ENCODE assay signal across 18 cellular contexts in the genomic region with DNA sequence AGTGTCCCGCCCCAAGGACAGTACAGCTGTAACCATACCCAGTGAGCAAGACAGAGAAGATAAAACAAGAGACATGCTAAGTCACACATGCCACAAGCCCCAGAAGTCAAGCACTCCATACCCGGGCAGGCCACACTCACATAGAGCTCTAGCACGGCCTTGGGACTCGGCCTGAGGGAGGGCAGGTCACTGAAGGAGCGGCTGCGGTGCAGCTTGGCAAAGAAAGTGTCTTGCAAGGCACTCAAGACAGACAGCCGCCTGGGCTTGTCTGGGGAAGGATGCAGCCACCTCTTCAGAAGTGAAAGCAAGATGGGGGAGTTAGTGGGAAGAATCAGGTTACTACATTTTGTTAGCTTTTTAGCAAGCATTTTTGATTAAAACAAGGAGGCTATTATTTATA. TPM values are rescaled to one million over a fixed set of nuclear protein-coding genes. Genes with fewer than 3 reads are reported as not detected.
DNase-seq lines count a peak whose midpoint lies in the region; ATAC-seq and TF ChIP-seq lines count a peak whose summit lies in the region.
"Had no signal": no experiment of that assay in that cellular context is flagged by ENCODE, and none has a peak within 500 bp of the region (broad histone marks: within the 10 kb centered on the region; RNA-seq: fewer than 3 reads in every experiment).

No MANE protein-coding gene starts in this region.

- peaks cover 61% of the 10 kb centered on the region for H3K36me3 Mint-ChIP-seq in activated CD4-positive, alpha-beta memory T cell treated with anti-CD3 and anti-CD28 coated beads for 36 hours
- H3K36me3 Mint-ChIP-seq in activated CD4-positive, alpha-beta memory T cell treated with anti-CD3 and anti-CD28 coated beads, Interleukin-2, amount 10 ng/mL, durations not matched to agents 7 days and 5 days (ENCODE audit: low read depth), result peaks cover 91% of the 10 kb centered on the region

- no peaks in the 10 kb centered on the region for H3K9me3 Mint-ChIP-seq in activated CD4-positive, alpha-beta memory T cell treated with anti-CD3 and anti-CD28 coated beads for 36 hours
- H3K9me3 Mint-ChIP-seq in activated CD4-positive, alpha-beta memory T cell treated with anti-CD3 and anti-CD28 coated beads, Interleukin-2, amount 10 ng/mL, durations not matched to agents 7 days and 5 days, result no peaks in the 10 kb centered on the region

- peak overlapping the region; percentile 63 for H3K27ac ChIP-seq in RWPE1
- H3K27ac ChIP-seq: left ventricle myocardium inferior, vagina had no signal

- DNase-seq in activated CD4-positive, alpha-beta memory T cell treated with anti-CD3 and anti-CD28 coated beads for 36 hours, result no peak
- DNase-seq in activated CD4-positive, alpha-beta memory T cell treated with anti-CD3 and anti-CD28 coated beads, Interleukin-2, amount 10 ng/mL, durations not matched to agents 7 days and 5 days, result no peak
- DNase-seq in RWPE1 (ENCODE audit: low spot score), result no peak
- peak; percentile 62 for DNase-seq in epithelial cell of esophagus (ENCODE audit: low read depth)
- peak; percentile 79 for DNase-seq in posterior vena cava (ENCODE audit: low spot score)
- no peak for DNase-seq in AG08396 (ENCODE audit: low spot score)
- DNase-seq in stimulated activated naive CD4-positive, alpha-beta T cell treated with Interleukin-2 at 50 U/mL for 16 hours (lab: John Stamatoyannopoulos, UW), result no peak
- DNase-seq: anterior cingulate cortex, foreskin melanocyte, left ventricle myocardium inferior, MV-4-11, NCI-H2029, NCI-H69, small intestine had no signal

- CTCF ChIA-PET in activated CD4-positive, alpha-beta memory T cell treated with anti-CD3 and anti-CD28 coated beads for 36 hours (lab: Charles Lee), result interaction anchor here (2.4 kb wide), 1 partner anchor 144 kb away, joined by 11 read pairs; no protein-coding TSS in a partner anchor
- CTCF ChIA-PET in activated CD4-positive, alpha-beta memory T cell treated with anti-CD3 and anti-CD28 coated beads, Interleukin-2, amount 10 ng/mL, durations not matched to agents 7 days and 5 days (lab: Charles Lee), result interaction anchor here (0.9 to 1.4 kb wide), 3 partner anchors 9 to 172 kb away, joined by 3 to 6 read pairs (median 3); no protein-coding TSS in a partner anchor
- CTCF ChIA-PET in RWPE1 (lab: Yijun Ruan, JAX), result interaction anchor here (3.4 kb wide), 1 partner anchor 9 kb away, joined by 15 read pairs; no protein-coding TSS in a partner anchor

- no peaks in the 10 kb centered on the region for H3K27me3 Mint-ChIP-seq in activated CD4-positive, alpha-beta memory T cell treated with anti-CD3 and anti-CD28 coated beads for 36 hours
- H3K27me3 Mint-ChIP-seq in activated CD4-positive, alpha-beta memory T cell treated with anti-CD3 and anti-CD28 coated beads, Interleukin-2, amount 10 ng/mL, durations not matched to agents 7 days and 5 days, result no peaks in the 10 kb centered on the region

- H3K27ac Mint-ChIP-seq in activated CD4-positive, alpha-beta memory T cell treated with anti-CD3 and anti-CD28 coated beads for 36 hours, result peak overlapping the region; percentile 44
- H3K27ac Mint-ChIP-seq in activated CD4-positive, alpha-beta memory T cell treated with anti-CD3 and anti-CD28 coated beads, Interleukin-2, amount 10 ng/mL, durations not matched to agents 7 days and 5 days, result no peak overlapping the region

- no peak overlapping the region for H3K4me3 ChIP-seq in epithelial cell of esophagus (ENCODE audit: low read length)
- H3K4me3 ChIP-seq: left ventricle myocardium inferior, vagina had no signal

- intact Hi-C loops in activated CD4-positive, alpha-beta memory T cell treated with anti-CD3 and anti-CD28 coated beads for 36 hours (cut with micrococcal nuclease), result no loop called here
- intact Hi-C loops in posterior vena cava (cut with DNase I), result no loop called here

- no peak for ATAC-seq in HG03159 (IDR thresholded peaks at IDR 0.05; ENCODE audit: unreplicated experiment)
- ATAC-seq: Panc1 had no signal

- TF ChIP-seq CTCF in RWPE1 (conservative IDR thresholded peaks at IDR 0.05; ENCODE audit: low read depth) (no peak), epithelial cell of esophagus (IDR thresholded peaks at IDR 0.05; ENCODE audit: insufficient read depth, low read depth, low read length, missing control alignments) (no peak)

- peaks cover 43% of the 10 kb centered on the region for H3K4me1 Mint-ChIP-seq in activated CD4-positive, alpha-beta memory T cell treated with anti-CD3 and anti-CD28 coated beads for 36 hours (ENCODE audit: low read depth)
- peaks cover 17% of the 10 kb centered on the region for H3K4me1 Mint-ChIP-seq in activated CD4-positive, alpha-beta memory T cell treated with anti-CD3 and anti-CD28 coated beads, Interleukin-2, amount 10 ng/mL, durations not matched to agents 7 days and 5 days

- H3K4me3 Mint-ChIP-seq in activated CD4-positive, alpha-beta memory T cell treated with anti-CD3 and anti-CD28 coated beads for 36 hours, result no peak overlapping the region
- H3K4me3 Mint-ChIP-seq in activated CD4-positive, alpha-beta memory T cell treated with anti-CD3 and anti-CD28 coated beads, Interleukin-2, amount 10 ng/mL, durations not matched to agents 7 days and 5 days, result no peak overlapping the region

- POLR2A ChIA-PET in activated CD4-positive, alpha-beta memory T cell treated with anti-CD3 and anti-CD28 coated beads for 36 hours (lab: Charles Lee), result no interaction called here
- POLR2A ChIA-PET in activated CD4-positive, alpha-beta memory T cell treated with anti-CD3 and anti-CD28 coated beads, Interleukin-2, amount 10 ng/mL, durations not matched to agents 7 days and 5 days (lab: Charles Lee), result interaction anchor here (1.0 to 1.1 kb wide), 2 partner anchors 8 to 88 kb away, joined by 3 to 5 read pairs; a partner anchor contains a TSS
- POLR2A ChIA-PET in RWPE1 (lab: Yijun Ruan, JAX; ENCODE audit: low non-redundant PET), result no interaction called here

RNA-seq across cellular contexts. Expression of a gene that starts 48.7 kb away (rescaled TPM):
- not detected for total RNA-seq in activated CD4-positive, alpha-beta memory T cell treated with anti-CD3 and anti-CD28 coated beads for 36 hours
- 1 to 10 TPM; 1.2 to 1.5 TPM for total RNA-seq in activated CD4-positive, alpha-beta memory T cell treated with anti-CD3 and anti-CD28 coated beads, Interleukin-2, amount 10 ng/mL, durations not matched to agents 7 days and 5 days
- total RNA-seq in posterior vena cava, result not detected
- total RNA-seq: A673, left ventricle myocardium inferior, vagina had no signal

Comparison
In these comparisons a context has a peak if more than half of its experiments do, and no peak if none do; other contexts are left out.
1. DNase-seq: peak in epithelial cell of esophagus (single experiment) and posterior vena cava (single experiment); none in activated CD4-positive, alpha-beta memory T cell treated with anti-CD3 and anti-CD28 coated beads for 36 hours (single experiment), activated CD4-positive, alpha-beta memory T cell treated with anti-CD3 and anti-CD28 coated beads, Interleukin-2, amount 10 ng/mL, durations not matched to agents 7 days and 5 days (single experiment), RWPE1 (single experiment), AG08396 (single experiment) and stimulated activated naive CD4-positive, alpha-beta T cell treated with Interleukin-2 at 50 U/mL for 16 hours (single experiment).